ENCODE assay signal across 8 cellular contexts in genomic region chr15:34367128-34368081, GRCh38. TPM values are rescaled to one million over a fixed set of nuclear protein-coding genes. Genes with fewer than 3 reads are reported as not detected.
DNase-seq lines count a peak whose midpoint lies in the region; ATAC-seq and TF ChIP-seq lines count a peak whose summit lies in the region.

LPCAT4 (minus strand) TSS chr15:34367196; CDS start chr15:34367100, 96 bp downstream.

- H3K27ac Mint-ChIP-seq in CD8-positive, alpha-beta T cell = peak within 1 kb of the TSS; percentile 96
- peak within 1 kb of the TSS; percentile 97 for H3K27ac Mint-ChIP-seq in activated CD8-positive, alpha-beta T cell treated with anti-CD3 and anti-CD28 coated beads for 36 hours

- H3K36me3 ChIP-seq in CD8-positive, alpha-beta T cell (ENCODE audit: insufficient read depth, low read length) = peaks cover 7% of the 10 kb centered on the region
- peaks cover 0 to 1% of the 10 kb centered on the region in 2 donors for H3K36me3 ChIP-seq in lung (ENCODE audit: control insufficient read depth in 2 of 2, insufficient read depth in 2 of 2, low read length in 2 of 2)

- TF ChIP-seq CTCF in CD8-positive, alpha-beta T cell (IDR thresholded peaks at IDR 0.05) = peak; percentile 92
- peak; percentile 93 for TF ChIP-seq CTCF in activated CD8-positive, alpha-beta T cell treated with anti-CD3 and anti-CD28 coated beads for 36 hours (IDR thresholded peaks at IDR 0.05)
- peak; percentile 71 for TF ChIP-seq CTCF in lung (IDR thresholded peaks at IDR 0.05; ENCODE audit: control extremely low read depth, extremely low read depth)

- H3K4me3 Mint-ChIP-seq in CD8-positive, alpha-beta T cell = peak within 1 kb of the TSS; percentile 98
- peak within 1 kb of the TSS; percentile 99 for H3K4me3 Mint-ChIP-seq in activated CD8-positive, alpha-beta T cell treated with anti-CD3 and anti-CD28 coated beads for 36 hours

- POLR2A ChIA-PET in CD8-positive, alpha-beta T cell (lab: Charles Lee) = interaction anchor here (0.6 to 4.0 kb wide), 17 partner anchors 10 to 621 kb away, joined by 3 to 56 read pairs (median 4); partner anchors contain the start of genes EMC7, GOLGA8B, KATNBL1 and NOP10
- POLR2A ChIA-PET in activated CD8-positive, alpha-beta T cell treated with anti-CD3 and anti-CD28 coated beads for 36 hours (lab: Charles Lee) = interaction anchor here (0.6 to 2.3 kb wide), 13 partner anchors 9 to 306 kb away, joined by 3 to 12 read pairs (median 3); partner anchors contain the start of genes EMC4, GOLGA8B, NOP10 and NUTM1

- peaks cover 21% of the 10 kb centered on the region for H3K4me1 ChIP-seq in CD8-positive, alpha-beta T cell (ENCODE audit: insufficient read depth, low read length)
- H3K4me1 ChIP-seq in lung (ENCODE audit: control insufficient read depth in 2 of 2, insufficient read depth in 2 of 2, low read length in 2 of 2) = peaks cover 0 to 9% of the 10 kb centered on the region in 2 donors

- H3K4me1 Mint-ChIP-seq in CD8-positive, alpha-beta T cell (ENCODE audit: low read depth) = peaks cover 29% of the 10 kb centered on the region
- peaks cover 33% of the 10 kb centered on the region for H3K4me1 Mint-ChIP-seq in activated CD8-positive, alpha-beta T cell treated with anti-CD3 and anti-CD28 coated beads for 36 hours (ENCODE audit: low read depth)

- peak within 1 kb of the TSS; percentile 91 for H3K4me3 ChIP-seq in CD8-positive, alpha-beta T cell (ENCODE audit: low read depth, low read length)
- peak within 1 kb of the TSS; percentile 79 for H3K4me3 ChIP-seq in lung

- peak within 1 kb of the TSS; percentile 75 for H3K27ac ChIP-seq in CD8-positive, alpha-beta T cell (ENCODE audit: low read depth, low read length)
- peak within 1 kb of the TSS; percentile 88 to 96 for H3K27ac ChIP-seq in lung (ENCODE audit: low read depth in 1 of 2, low read length in 1 of 2)

- peak; percentile 84 for ATAC-seq in CD8-positive, alpha-beta T cell
- ATAC-seq in GM19438 (IDR thresholded peaks at IDR 0.05; ENCODE audit: low read depth, unreplicated experiment) (peak; percentile 76), HG03571 (IDR thresholded peaks at IDR 0.05; ENCODE audit: unreplicated experiment) (peak; percentile 76), lung (ENCODE audit: insufficient read depth, low FRiP score) (peak; percentile 96)
- peak; percentile 88 for ATAC-seq in activated CD8-positive, alpha-beta T cell treated with anti-CD3 and anti-CD28 coated beads for 36 hours

- no peaks in the 10 kb centered on the region for H3K27me3 Mint-ChIP-seq in CD8-positive, alpha-beta T cell (ENCODE audit: low read depth)
- H3K27me3 Mint-ChIP-seq in activated CD8-positive, alpha-beta T cell treated with anti-CD3 and anti-CD28 coated beads for 36 hours = no peaks in the 10 kb centered on the region

- no peaks in the 10 kb centered on the region for H3K27me3 ChIP-seq in CD8-positive, alpha-beta T cell (ENCODE audit: insufficient read depth, low read length)
- no peaks in the 10 kb centered on the region for H3K27me3 ChIP-seq in lung (ENCODE audit: control insufficient read depth, insufficient read depth)

- no peaks in the 10 kb centered on the region for H3K9me3 ChIP-seq in CD8-positive, alpha-beta T cell (ENCODE audit: low read length)
- no peaks in the 10 kb centered on the region for H3K9me3 ChIP-seq in lung (ENCODE audit: control insufficient read depth in 2 of 2, insufficient read depth in 1 of 2, low read length in 1 of 2)

- 0% methylated on average over 55 to 79 of the region's 79 CpGs for whole genome bisulfite sequencing in lung, 2 donors

- H3K36me3 Mint-ChIP-seq in CD8-positive, alpha-beta T cell = peaks cover 19% of the 10 kb centered on the region
- H3K36me3 Mint-ChIP-seq in activated CD8-positive, alpha-beta T cell treated with anti-CD3 and anti-CD28 coated beads for 36 hours (ENCODE audit: low read depth) = peaks cover 10% of the 10 kb centered on the region

- CTCF ChIA-PET in CD8-positive, alpha-beta T cell (lab: Charles Lee) = interaction anchor here (0.7 to 3.8 kb wide), 33 partner anchors 8 to 621 kb away, joined by 3 to 62 read pairs (median 4); partner anchors contain the start of genes EMC4, KATNBL1, NOP10 and NUTM1
- CTCF ChIA-PET in activated CD8-positive, alpha-beta T cell treated with anti-CD3 and anti-CD28 coated beads for 36 hours (lab: Charles Lee) = interaction anchor here (0.6 to 4.7 kb wide), 38 partner anchors 9 to 328 kb away, joined by 3 to 79 read pairs (median 4); partner anchors contain the start of genes AVEN, EMC4, EMC7 and GOLGA8A

- DNase-seq in CD8-positive, alpha-beta T cell = peak; percentile 79 to 94 (median 89)
- DNase-seq in NCI-H82 treated with DMSO at 0.1 percent for 48 hours (lab: John Stamatoyannopoulos, UW; ENCODE audit: unreplicated experiment) = peak; percentile 61
- DNase-seq in activated CD8-positive, alpha-beta T cell treated with anti-CD3 and anti-CD28 coated beads for 36 hours = peak; percentile 93
- DNase-seq in ecto neural progenitor cell (ENCODE audit: low spot score) = peak; percentile 90
- peak; percentile 86 for DNase-seq in lung (ENCODE audit: low spot score)
- peak; percentile 72 to 87 (median 76) for DNase-seq in stimulated activated CD4-positive, alpha-beta T cell treated with anti-CD3 and anti-CD28 coated beads, TNF-alpha, amount 100 ng/mL, for 24 hours (ENCODE audit: low read depth in 3 of 3)

- intact Hi-C loops in CD8-positive, alpha-beta T cell (cut with DNase I, micrococcal nuclease) = loop anchor here (1.0 to 10.0 kb wide), 11 partner anchors 24 to 617 kb away; partner anchors contain the start of genes AVEN (in 2 of the 2), EMC7 (in 2 of the 2), NOP10 (in 2 of the 2) and NUTM1 (in 2 of the 2)
- intact Hi-C loops in activated CD8-positive, alpha-beta T cell treated with anti-CD3 and anti-CD28 coated beads for 36 hours (cut with micrococcal nuclease) = loop anchor here (1.0 kb wide), 1 partner anchor 24 kb away; the partner anchor contains the start of genes NOP10 and NUTM1

- H3K9me3 Mint-ChIP-seq in CD8-positive, alpha-beta T cell = no peaks in the 10 kb centered on the region
- no peaks in the 10 kb centered on the region for H3K9me3 Mint-ChIP-seq in activated CD8-positive, alpha-beta T cell treated with anti-CD3 and anti-CD28 coated beads for 36 hours

RNA-seq across cellular contexts. Expression of gene LPCAT4, which starts in this region (rescaled TPM):
- total RNA-seq in CD8-positive, alpha-beta T cell = 10 to 100 TPM; 30.9 to 36.3 TPM
- total RNA-seq in activated CD8-positive, alpha-beta T cell treated with anti-CD3 and anti-CD28 coated beads for 36 hours = 10 to 100 TPM; 55.6 to 56.9 TPM
- total RNA-seq in lung = 10 to 100 TPM; 12.7 to 30.3 TPM
- 10 to 100 TPM; 14.3 to 26.1 TPM for polyA plus RNA-seq in lung

Comparison
In these comparisons a context has a peak if more than half of its experiments do, and no peak if none do; other contexts are left out.
1. Peak in every context shown above with its lines: DNase-seq, ATAC-seq, H3K4me3 ChIP-seq and H3K27ac ChIP-seq.